ENCODE assay signal across 8 cellular contexts in the genomic region with DNA sequence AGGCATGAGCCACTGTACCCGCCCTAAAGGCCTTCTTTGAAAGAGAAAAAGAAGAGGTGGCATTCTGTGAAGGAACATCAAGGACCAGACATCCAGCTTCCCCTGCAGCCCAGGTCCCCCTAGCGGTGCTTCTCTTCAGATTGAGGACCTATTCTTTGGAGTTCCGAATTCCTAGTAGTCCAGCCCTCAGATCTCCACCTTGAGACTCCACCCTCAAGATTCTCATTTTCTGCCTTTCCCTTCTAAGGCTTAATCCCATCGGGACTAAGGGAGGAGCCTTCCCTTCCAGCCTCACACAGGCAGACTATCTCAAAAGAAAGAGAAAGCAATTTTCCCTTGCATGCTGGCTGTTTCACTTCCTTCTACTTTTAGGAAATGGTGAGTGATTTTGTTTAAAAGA. TPM values are rescaled to one million over a fixed set of nuclear protein-coding genes. Genes with fewer than 3 reads are reported as not detected.
DNase-seq lines count a peak whose midpoint lies in the region; ATAC-seq and TF ChIP-seq lines count a peak whose summit lies in the region.

No MANE protein-coding gene starts in this region.

- peak; percentile 72 for DNase-seq in DMS 273 (lab: John Stamatoyannopoulos, UW; ENCODE audit: unreplicated experiment)
- DNase-seq in epithelial cell of proximal tubule (ENCODE audit: low read depth): no peak
- DNase-seq in nephron progenitor cell: peak; percentile 37
- no peak for DNase-seq in SKM-1 treated with dmso at 0.1 percent for 144 hours (lab: John Stamatoyannopoulos, UW; ENCODE audit: unreplicated experiment)

- H3K4me3 ChIP-seq in WI38 (ENCODE audit: low read depth, low read length): no peak overlapping the region
- H3K4me3 ChIP-seq in epithelial cell of proximal tubule (ENCODE audit: low read depth, low read length): no peak overlapping the region

- peaks cover 8 to 9% (median 9%) of the 10 kb centered on the region in 3 donors for H3K4me1 Mint-ChIP-seq in IgD-negative memory B cell
- H3K4me1 Mint-ChIP-seq in nephron progenitor cell: peaks cover 15% of the 10 kb centered on the region

- no peaks in the 10 kb centered on the region for H3K9me3 Mint-ChIP-seq in IgD-negative memory B cell
- no peaks in the 10 kb centered on the region for H3K9me3 Mint-ChIP-seq in nephron progenitor cell

- H3K4me3 Mint-ChIP-seq in IgD-negative memory B cell (peak overlapping the region; percentile 42 to 93 (median 86)), nephron progenitor cell (no peak overlapping the region)

- no peaks in the 10 kb centered on the region for H3K36me3 Mint-ChIP-seq in IgD-negative memory B cell
- H3K36me3 Mint-ChIP-seq in nephron progenitor cell (ENCODE audit: low read depth): no peaks in the 10 kb centered on the region

- TF ChIP-seq CTCF in WI38 (IDR thresholded peaks at IDR 0.05; ENCODE audit: low read depth, low read length): peak; percentile 60
- TF ChIP-seq CTCF in epithelial cell of proximal tubule (conservative IDR thresholded peaks at IDR 0.05; ENCODE audit: low read depth, low read length): peak; percentile 74
- no peak for TF ChIP-seq CTCF in nephron progenitor cell (IDR thresholded peaks at IDR 0.05)

- H3K27me3 Mint-ChIP-seq in IgD-negative memory B cell (peaks cover 19% of the 10 kb centered on the region), nephron progenitor cell (ENCODE audit: low read depth, poor library complexity) (peaks cover 28% of the 10 kb centered on the region)

- H3K27ac Mint-ChIP-seq in IgD-negative memory B cell (peak overlapping the region in 1 of 3 donors; percentile 59), nephron progenitor cell (no peak overlapping the region)

- ATAC-seq in GM21515 (IDR thresholded peaks at IDR 0.05; ENCODE audit: unreplicated experiment) (no peak), HG02623 (IDR thresholded peaks at IDR 0.05; ENCODE audit: unreplicated experiment) (no peak)

RNA-seq across cellular contexts. Expression of gene MUC22, which starts 32.5 kb away (rescaled TPM):
- not detected for polyA plus RNA-seq in IgD-negative memory B cell
- total RNA-seq in epithelial cell of proximal tubule: 0.06 TPM in 1 of 2 replicates, not detected in the other

RNA-seq across cellular contexts. Expression of gene MUC21, which starts 59.3 kb away (rescaled TPM):
- polyA plus RNA-seq in IgD-negative memory B cell: not detected
- not detected in 2 replicates for total RNA-seq in epithelial cell of proximal tubule

Comparison
In these comparisons a context has a peak if more than half of its experiments do, and no peak if none do; other contexts are left out.
1. DNase-seq: peak in DMS 273 (single experiment) and nephron progenitor cell (single experiment); none in epithelial cell of proximal tubule (single experiment) and SKM-1 treated with dmso at 0.1 percent for 144 hours (single experiment).